Comparison of ENCODE assay signal across 14 cellular contexts in the genomic region with DNA sequence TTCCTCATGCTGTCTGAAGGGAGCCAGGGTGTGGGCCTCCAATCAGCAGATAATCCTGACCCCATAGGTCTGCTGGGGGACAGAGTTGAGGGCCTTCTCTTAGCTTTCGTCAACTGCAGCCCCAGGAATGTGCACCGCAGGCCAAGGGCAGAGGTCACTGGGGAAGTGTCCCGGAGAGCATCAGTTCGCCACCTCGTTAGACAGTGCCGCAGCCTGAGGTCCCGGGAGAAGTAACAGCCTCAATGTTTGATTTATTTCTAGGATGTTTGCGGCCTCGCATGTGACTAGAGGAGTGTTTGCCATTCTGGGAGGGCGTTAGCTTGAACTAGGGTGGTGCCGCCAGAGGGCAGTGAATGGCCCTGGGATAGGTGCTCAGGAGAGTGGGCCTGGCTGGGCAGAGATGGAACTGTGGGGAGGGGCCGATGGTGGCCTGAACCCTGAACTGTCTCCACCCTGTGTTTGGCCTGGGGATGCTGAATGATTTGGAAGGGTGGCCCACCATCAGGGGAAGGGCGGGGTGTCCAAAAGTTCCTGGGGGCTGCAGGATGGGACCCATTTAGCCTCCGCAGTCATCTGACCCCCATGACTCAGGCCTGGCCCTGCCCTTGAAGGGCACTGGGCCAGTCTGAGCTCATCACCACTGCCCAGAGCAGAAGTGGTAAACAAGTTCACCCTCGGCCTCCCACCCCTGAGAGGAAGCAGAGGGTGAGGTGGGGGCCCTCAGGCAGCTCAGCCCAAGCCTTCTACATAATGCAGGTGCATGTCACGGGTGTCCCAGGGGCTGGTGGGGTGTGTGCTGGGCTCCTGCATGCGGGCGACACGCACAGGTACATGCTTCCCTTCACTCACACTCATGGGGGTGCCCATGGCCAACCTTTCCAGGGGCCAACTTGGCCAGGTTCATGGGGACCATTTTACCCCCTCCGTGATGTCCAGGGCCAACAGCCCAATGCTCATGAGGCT. TPM values are rescaled to one million over a fixed set of nuclear protein-coding genes. Genes with fewer than 3 reads are reported as not detected.
DNase-seq lines count a peak whose midpoint lies in the region; ATAC-seq and TF ChIP-seq lines count a peak whose summit lies in the region.
"Had no signal": no experiment of that assay in that cellular context is flagged by ENCODE, and none has a peak within 500 bp of the region (broad histone marks: within the 10 kb centered on the region; RNA-seq: fewer than 3 reads in every experiment).

No MANE protein-coding gene starts in this region.

- no peak overlapping the region for H3K23ac ChIP-seq in mesenchymal stem cell (ENCODE audit: low read length in 2 of 2)

- peak overlapping the region in 2 of 3 donors; percentile 3 to 74 for H3K27ac Mint-ChIP-seq in CD4-positive, CD25-positive, alpha-beta regulatory T cell
- H3K27ac Mint-ChIP-seq in activated CD8-positive, alpha-beta memory T cell treated with anti-CD3 and anti-CD28 coated beads, Interleukin-2, amount 10 ng/mL, durations not matched to agents 7 days and 5 days, result no peak overlapping the region
- H3K27ac Mint-ChIP-seq in activated CD4-positive, alpha-beta memory T cell treated with anti-CD3 and anti-CD28 coated beads for 36 hours, result no peak overlapping the region
- H3K27ac Mint-ChIP-seq: activated naive CD4-positive, alpha-beta T cell treated with anti-CD3 and anti-CD28 coated beads, Interleukin-2, amount 10 ng/mL, durations not matched to agents 7 days and 5 days; dendritic cell treated with granulocyte-macrophage colony-stimulating factor and Interleukin-4, amounts not matched to agents 40 ng/mL and 50 ng/mL, for 4 days had no signal

- no peak overlapping the region for H2AK5ac ChIP-seq in mesenchymal stem cell (ENCODE audit: low read length, severe bottlenecking)

- H2BK15ac ChIP-seq in mesenchymal stem cell (ENCODE audit: low read depth, poor library complexity, severe bottlenecking), result no peak overlapping the region

- no peaks in the 10 kb centered on the region for H3K9me3 ChIP-seq in CD4-positive, CD25-positive, alpha-beta regulatory T cell (ENCODE audit: control insufficient read depth in 2 of 2, low read length in 2 of 2)
- H3K9me3 ChIP-seq in colonic mucosa (no peaks in the 10 kb centered on the region), mesenchymal stem cell (ENCODE audit: control insufficient read depth, low read length) (no peaks in the 10 kb centered on the region), body of pancreas (no peaks in the 10 kb centered on the region)

- H3K79me1 ChIP-seq in mesenchymal stem cell (replicated peaks; ENCODE audit: low read length, poor library complexity, severe bottlenecking), result no peaks in the 10 kb centered on the region

- no peak overlapping the region for H2AFZ ChIP-seq in mesenchymal stem cell (ENCODE audit: low read depth, low read length)

- H3K4me3 Mint-ChIP-seq in CD4-positive, CD25-positive, alpha-beta regulatory T cell, result no peak overlapping the region
- H3K4me3 Mint-ChIP-seq in activated CD8-positive, alpha-beta memory T cell treated with anti-CD3 and anti-CD28 coated beads, Interleukin-2, amount 10 ng/mL, durations not matched to agents 7 days and 5 days, result no peak overlapping the region
- no peak overlapping the region for H3K4me3 Mint-ChIP-seq in activated CD4-positive, alpha-beta memory T cell treated with anti-CD3 and anti-CD28 coated beads for 36 hours
- H3K4me3 Mint-ChIP-seq: activated naive CD4-positive, alpha-beta T cell treated with anti-CD3 and anti-CD28 coated beads, Interleukin-2, amount 10 ng/mL, durations not matched to agents 7 days and 5 days; dendritic cell treated with granulocyte-macrophage colony-stimulating factor and Interleukin-4, amounts not matched to agents 40 ng/mL and 50 ng/mL, for 4 days; stimulated activated effector memory CD8-positive, alpha-beta T cell treated with anti-CD3 and anti-CD28 coated beads, Interleukin-12 subunit alpha, Interleukin-12 subunit beta, amount 100 ng/mL, for 72 hours had no signal

- H3K4me3 ChIP-seq in CD4-positive, CD25-positive, alpha-beta regulatory T cell (ENCODE audit: low read depth, low read length), result no peak overlapping the region
- H3K4me3 ChIP-seq in colonic mucosa, result no peak overlapping the region
- no peak overlapping the region for H3K4me3 ChIP-seq in mesenchymal stem cell (ENCODE audit: insufficient read depth in 1 of 2, low read depth in 1 of 2, low read length in 2 of 2)
- H3K4me3 ChIP-seq in body of pancreas, result no peak overlapping the region

- H3K9me3 Mint-ChIP-seq in CD4-positive, CD25-positive, alpha-beta regulatory T cell, result no peaks in the 10 kb centered on the region
- no peaks in the 10 kb centered on the region for H3K9me3 Mint-ChIP-seq in activated CD8-positive, alpha-beta memory T cell treated with anti-CD3 and anti-CD28 coated beads, Interleukin-2, amount 10 ng/mL, durations not matched to agents 7 days and 5 days (ENCODE audit: low read depth)
- H3K9me3 Mint-ChIP-seq in activated CD4-positive, alpha-beta memory T cell treated with anti-CD3 and anti-CD28 coated beads for 36 hours, result no peaks in the 10 kb centered on the region
- H3K9me3 Mint-ChIP-seq: activated naive CD4-positive, alpha-beta T cell treated with anti-CD3 and anti-CD28 coated beads, Interleukin-2, amount 10 ng/mL, durations not matched to agents 7 days and 5 days; dendritic cell treated with granulocyte-macrophage colony-stimulating factor and Interleukin-4, amounts not matched to agents 40 ng/mL and 50 ng/mL, for 4 days; stimulated activated effector memory CD8-positive, alpha-beta T cell treated with anti-CD3 and anti-CD28 coated beads, Interleukin-12 subunit alpha, Interleukin-12 subunit beta, amount 100 ng/mL, for 72 hours had no signal

- H3K4me1 Mint-ChIP-seq in CD4-positive, CD25-positive, alpha-beta regulatory T cell, result peaks cover 0 to 8% (median 6%) of the 10 kb centered on the region in 4 donors
- H3K4me1 Mint-ChIP-seq in activated CD8-positive, alpha-beta memory T cell treated with anti-CD3 and anti-CD28 coated beads, Interleukin-2, amount 10 ng/mL, durations not matched to agents 7 days and 5 days, result peaks cover 3% of the 10 kb centered on the region
- peaks cover 4% of the 10 kb centered on the region for H3K4me1 Mint-ChIP-seq in activated CD4-positive, alpha-beta memory T cell treated with anti-CD3 and anti-CD28 coated beads for 36 hours (ENCODE audit: low read depth)
- H3K4me1 Mint-ChIP-seq: activated naive CD4-positive, alpha-beta T cell treated with anti-CD3 and anti-CD28 coated beads, Interleukin-2, amount 10 ng/mL, durations not matched to agents 7 days and 5 days had no signal

- no peak overlapping the region for H2BK12ac ChIP-seq in mesenchymal stem cell (ENCODE audit: low read length in 2 of 2)

- H3K9ac ChIP-seq in colonic mucosa (ENCODE audit: low read depth in 2 of 2, low read length in 2 of 2), result no peak overlapping the region
- peak overlapping the region; percentile 32 for H3K9ac ChIP-seq in mesenchymal stem cell (ENCODE audit: low read length)

- CTCF ChIA-PET in activated CD8-positive, alpha-beta memory T cell treated with anti-CD3 and anti-CD28 coated beads, Interleukin-2, amount 10 ng/mL, durations not matched to agents 7 days and 5 days (lab: Charles Lee), result interaction anchor here (1.0 to 16.3 kb wide), 8 partner anchors 10 to 227 kb away, joined by 3 to 202 read pairs (median 6); partner anchors contain the start of gene DLX3
- CTCF ChIA-PET in activated CD4-positive, alpha-beta memory T cell treated with anti-CD3 and anti-CD28 coated beads for 36 hours (lab: Charles Lee), result interaction anchor here (0.7 to 9.6 kb wide), 7 partner anchors 8 to 293 kb away, joined by 3 to 222 read pairs (median 5); partner anchors contain the start of gene DLX3

- TF ChIP-seq POLR2A in body of pancreas (IDR thresholded peaks at IDR 0.05), result no peak

- no peak overlapping the region for H3K4ac ChIP-seq in mesenchymal stem cell (ENCODE audit: low read depth in 1 of 2, low read length in 2 of 2)

- no peak overlapping the region for H2BK120ac ChIP-seq in mesenchymal stem cell (ENCODE audit: low read depth, low read length)

- ATAC-seq in CD4-positive, CD25-positive, alpha-beta regulatory T cell (ENCODE audit: low read depth in 2 of 2), result no peak
- no peak for ATAC-seq in activated CD8-positive, alpha-beta memory T cell treated with anti-CD3 and anti-CD28 coated beads, Interleukin-2, amount 10 ng/mL, durations not matched to agents 7 days and 5 days
- no peak for ATAC-seq in body of pancreas

- intact Hi-C loops in colonic mucosa (cut with DNase I), result loop anchor here (2.0 to 10.0 kb wide), 2 partner anchors 139 to 165 kb away; no protein-coding TSS in a partner anchor
- intact Hi-C loops in body of pancreas (cut with DNase I), result loop anchor here (5.0 kb wide), 1 partner anchor 137 kb away; the partner anchor contains the start of gene DLX3
- intact Hi-C loops in activated CD4-positive, alpha-beta memory T cell treated with anti-CD3 and anti-CD28 coated beads for 36 hours (cut with micrococcal nuclease), result loop anchor here (5.0 kb wide), 1 partner anchor 87 kb away; no protein-coding TSS in a partner anchor

- H3K4me2 ChIP-seq in mesenchymal stem cell (ENCODE audit: low read length, poor library complexity, severe bottlenecking), result no peak overlapping the region

- no peak overlapping the region for H4K8ac ChIP-seq in mesenchymal stem cell (ENCODE audit: low read length)

- H4K91ac ChIP-seq in mesenchymal stem cell (ENCODE audit: low read length), result no peak overlapping the region

- H3K36me3 ChIP-seq in CD4-positive, CD25-positive, alpha-beta regulatory T cell (ENCODE audit: control insufficient read depth, insufficient read depth, low read length), result no peaks in the 10 kb centered on the region
- H3K36me3 ChIP-seq in colonic mucosa (no peaks in the 10 kb centered on the region), mesenchymal stem cell (ENCODE audit: control insufficient read depth in 1 of 2, insufficient read depth in 2 of 2, low read depth in 1 of 2, low read length in 2 of 2) (no peaks in the 10 kb centered on the region), body of pancreas (replicated peaks in 1 of 2; ENCODE audit: insufficient read depth in 1 of 2, low read depth in 2 of 2) (no peaks in the 10 kb centered on the region)

- no peak overlapping the region for H3K18ac ChIP-seq in mesenchymal stem cell (ENCODE audit: low read depth in 1 of 2, low read length in 2 of 2)

- no peak overlapping the region for H3K27ac ChIP-seq in CD4-positive, CD25-positive, alpha-beta regulatory T cell (ENCODE audit: insufficient read depth, low read length, poor library complexity, severe bottlenecking)
- no peak overlapping the region for H3K27ac ChIP-seq in colonic mucosa
- H3K27ac ChIP-seq in mesenchymal stem cell (ENCODE audit: low read length, poor library complexity, severe bottlenecking), result no peak overlapping the region
- no peak overlapping the region for H3K27ac ChIP-seq in body of pancreas
- H3K27ac ChIP-seq: HL-60 had no signal

- TF ChIP-seq CTCF in colonic mucosa (IDR thresholded peaks at IDR 0.05), result no peak
- no peak for TF ChIP-seq CTCF in body of pancreas (IDR thresholded peaks at IDR 0.05)

- 64% methylated on average over 20 of the region's 20 CpGs for WGBS in mesenchymal stem cell
- 46 to 61% methylated on average over 7 to 20 of the region's 20 CpGs for WGBS in body of pancreas, 2 donors

- H3K14ac ChIP-seq in mesenchymal stem cell (ENCODE audit: low read length in 2 of 2), result no peak overlapping the region

- no peak overlapping the region for H2BK5ac ChIP-seq in mesenchymal stem cell (ENCODE audit: low read depth, low read length, poor library complexity, severe bottlenecking)

- POLR2A ChIA-PET in activated CD4-positive, alpha-beta memory T cell treated with anti-CD3 and anti-CD28 coated beads for 36 hours (lab: Charles Lee), result no interaction called here

- H3K4me1 ChIP-seq in CD4-positive, CD25-positive, alpha-beta regulatory T cell (ENCODE audit: control insufficient read depth, insufficient read depth, low read length, poor library complexity, severe bottlenecking), result no peaks in the 10 kb centered on the region
- H3K4me1 ChIP-seq in colonic mucosa, result no peaks in the 10 kb centered on the region
- peaks cover 5% of the 10 kb centered on the region for H3K4me1 ChIP-seq in mesenchymal stem cell (ENCODE audit: control insufficient read depth, insufficient read depth, low read depth, low read length)
- no peaks in the 10 kb centered on the region for H3K4me1 ChIP-seq in body of pancreas

- H3K27me3 Mint-ChIP-seq in CD4-positive, CD25-positive, alpha-beta regulatory T cell, result peaks cover 23% of the 10 kb centered on the region
- peaks cover 8% of the 10 kb centered on the region for H3K27me3 Mint-ChIP-seq in activated CD8-positive, alpha-beta memory T cell treated with anti-CD3 and anti-CD28 coated beads, Interleukin-2, amount 10 ng/mL, durations not matched to agents 7 days and 5 days
- H3K27me3 Mint-ChIP-seq in activated CD4-positive, alpha-beta memory T cell treated with anti-CD3 and anti-CD28 coated beads for 36 hours, result peaks cover 9% of the 10 kb centered on the region

- no peaks in the 10 kb centered on the region for H3K36me3 Mint-ChIP-seq in CD4-positive, CD25-positive, alpha-beta regulatory T cell
- H3K36me3 Mint-ChIP-seq in activated CD8-positive, alpha-beta memory T cell treated with anti-CD3 and anti-CD28 coated beads, Interleukin-2, amount 10 ng/mL, durations not matched to agents 7 days and 5 days, result no peaks in the 10 kb centered on the region
- no peaks in the 10 kb centered on the region for H3K36me3 Mint-ChIP-seq in activated CD4-positive, alpha-beta memory T cell treated with anti-CD3 and anti-CD28 coated beads for 36 hours
- H3K36me3 Mint-ChIP-seq: activated naive CD4-positive, alpha-beta T cell treated with anti-CD3 and anti-CD28 coated beads, Interleukin-2, amount 10 ng/mL, durations not matched to agents 7 days and 5 days had no signal

- H3K27me3 ChIP-seq in CD4-positive, CD25-positive, alpha-beta regulatory T cell (ENCODE audit: control insufficient read depth, insufficient read depth, low read length), result no peaks in the 10 kb centered on the region
- H3K27me3 ChIP-seq in colonic mucosa (no peaks in the 10 kb centered on the region), mesenchymal stem cell (ENCODE audit: control insufficient read depth in 1 of 2, insufficient read depth in 1 of 2, low read length in 2 of 2) (peaks cover 7 to 25% of the 10 kb centered on the region in 2 experiments), body of pancreas (no peaks in the 10 kb centered on the region)

- no peak for DNase-seq in CD4-positive, CD25-positive, alpha-beta regulatory T cell
- DNase-seq in HuH-7.5 (ENCODE audit: low spot score), result peak; percentile 43
- DNase-seq in colonic mucosa, result peak; percentile 37
- DNase-seq in mesenchymal stem cell, result no peak
- DNase-seq in activated CD8-positive, alpha-beta memory T cell treated with anti-CD3 and anti-CD28 coated beads, Interleukin-2, amount 10 ng/mL, durations not matched to agents 7 days and 5 days, result no peak
- no peak for DNase-seq in body of pancreas
- no peak for DNase-seq in amniotic stem cell (lab: John Stamatoyannopoulos, UW)
- no peak for DNase-seq in activated CD4-positive, alpha-beta memory T cell treated with anti-CD3 and anti-CD28 coated beads for 36 hours
- DNase-seq: NCI-H1092 had no signal

RNA-seq across cellular contexts. Expression of gene TAC4, which starts 12.4 kb away (rescaled TPM):
- not detected for total RNA-seq in CD4-positive, CD25-positive, alpha-beta regulatory T cell
- polyA plus RNA-seq in CD4-positive, CD25-positive, alpha-beta regulatory T cell, result not detected
- not detected for total RNA-seq in colonic mucosa
- not detected for polyA plus RNA-seq in mesenchymal stem cell (2013, experiment 1 of 2)
- not detected for polyA plus RNA-seq in mesenchymal stem cell (2013, experiment 2 of 2)
- total RNA-seq in activated CD8-positive, alpha-beta memory T cell treated with anti-CD3 and anti-CD28 coated beads, Interleukin-2, amount 10 ng/mL, durations not matched to agents 7 days and 5 days, result not detected
- total RNA-seq in body of pancreas, result not detected
- not detected for total RNA-seq in activated CD4-positive, alpha-beta memory T cell treated with anti-CD3 and anti-CD28 coated beads for 36 hours
- polyA plus RNA-seq: BJ had no signal

Comparison
In these comparisons a context has a peak if more than half of its experiments do, and no peak if none do; other contexts are left out.
1. DNase-seq: peak in HuH-7.5 (single experiment) and colonic mucosa (single experiment); none in CD4-positive, CD25-positive, alpha-beta regulatory T cell (0 of 3), mesenchymal stem cell (single experiment), activated CD8-positive, alpha-beta memory T cell treated with anti-CD3 and anti-CD28 coated beads, Interleukin-2, amount 10 ng/mL, durations not matched to agents 7 days and 5 days (single experiment), body of pancreas (0 of 4), amniotic stem cell (single experiment) and activated CD4-positive, alpha-beta memory T cell treated with anti-CD3 and anti-CD28 coated beads for 36 hours (single experiment).
2. H3K27ac Mint-ChIP-seq: peak in CD4-positive, CD25-positive, alpha-beta regulatory T cell (2 of 3); none in activated CD8-positive, alpha-beta memory T cell treated with anti-CD3 and anti-CD28 coated beads, Interleukin-2, amount 10 ng/mL, durations not matched to agents 7 days and 5 days (single experiment) and activated CD4-positive, alpha-beta memory T cell treated with anti-CD3 and anti-CD28 coated beads for 36 hours (single experiment).